24 cellular contexts compared by ENCODE assay signal in genomic region chr2:176956791-176957190, GRCh38.
"Had no signal": no experiment of that assay in that cellular context is flagged by ENCODE, and none has a peak within 500 bp of the region (broad histone marks: within the 10 kb centered on the region; RNA-seq: fewer than 3 reads in every experiment).

No MANE protein-coding gene starts in this region.

- DNase-seq: colonic mucosa; cortex of kidney; dermis blood vessel endothelial cell; dorsolateral prefrontal cortex; effector CD4-positive, alpha-beta T cell; effector CD8-positive, alpha-beta T cell; effector memory CD4-positive, alpha-beta T cell; effector memory CD8-positive, alpha-beta T cell; endodermal cell; erythroblast; esophagus squamous epithelium; foreskin fibroblast; foreskin keratinocyte; foreskin melanocyte; gastrocnemius medialis; glutamatergic neuron; heart left ventricle; heart right ventricle had no signal

- H3K9me3 Mint-ChIP-seq: dendritic cell treated with granulocyte-macrophage colony-stimulating factor and Interleukin-4, amounts not matched to agents 40 ng/mL and 50 ng/mL, for 4 days; effector memory CD8-positive, alpha-beta T cell; endodermal cell had no signal

- ATAC-seq: effector memory CD8-positive, alpha-beta T cell; esophagus mucosa; foreskin keratinocyte; gastrocnemius medialis; gastroesophageal sphincter; heart left ventricle; heart right ventricle had no signal

- H3K27ac Mint-ChIP-seq: dendritic cell treated with granulocyte-macrophage colony-stimulating factor and Interleukin-4, amounts not matched to agents 40 ng/mL and 50 ng/mL, for 4 days; endodermal cell had no signal

- H3K27me3 Mint-ChIP-seq: dendritic cell treated with granulocyte-macrophage colony-stimulating factor and Interleukin-4, amounts not matched to agents 40 ng/mL and 50 ng/mL, for 4 days had no signal

- H3K4me3 Mint-ChIP-seq: dendritic cell treated with granulocyte-macrophage colony-stimulating factor and Interleukin-4, amounts not matched to agents 40 ng/mL and 50 ng/mL, for 4 days; effector memory CD8-positive, alpha-beta T cell; endodermal cell had no signal

- H3K27ac ChIP-seq: colonic mucosa, coronary artery, dorsolateral prefrontal cortex, epithelial cell of prostate, esophagus muscularis mucosa, esophagus squamous epithelium, foreskin keratinocyte, gastrocnemius medialis, gastroesophageal sphincter, heart left ventricle, heart right ventricle had no signal
